Comparison of ENCODE assay signal across 10 cellular contexts in genomic region chr12:51872689-51872981, GRCh38. TPM values are rescaled to one million over a fixed set of nuclear protein-coding genes. Genes with fewer than 3 reads are reported as not detected.
"Had no signal": no experiment of that assay in that cellular context is flagged by ENCODE, and none has a peak within 500 bp of the region (broad histone marks: within the 10 kb centered on the region; RNA-seq: fewer than 3 reads in every experiment).

No MANE protein-coding gene starts in this region.

- H3K9me3 Mint-ChIP-seq: H9 had no signal

- H3K27ac Mint-ChIP-seq: H9 had no signal

- DNase-seq: GM23248, GOT3, H9, HCEC 1CT, IMR-90, KBM-7 had no signal

- H3K4me2 ChIP-seq: KMS-11 had no signal

- H3K9ac ChIP-seq: GM23248, KMS-11 had no signal

- H3K4me3 ChIP-seq: GM23248 had no signal

- FAIRE-seq: H54 had no signal

- H3K27ac ChIP-seq: GM23248, HL-60, KMS-11 had no signal

- H2AFZ ChIP-seq: GM23248 had no signal

- H3K4me3 Mint-ChIP-seq: H9 had no signal

RNA-seq across cellular contexts. Expression of gene ANKRD33, which starts 15.3 kb away (rescaled TPM):
- total RNA-seq: GM23248, HT1080 had no signal
- polyA plus RNA-seq: GM23248 had no signal

RNA-seq across cellular contexts. Expression of gene ACVRL1, which starts 34.7 kb away (rescaled TPM):
- total RNA-seq: H9 had no signal
